ENCODE assay signal across 10 cellular contexts in genomic region chr10:15038416-15038815, GRCh38. TPM values are rescaled to one million over a fixed set of nuclear protein-coding genes. Genes with fewer than 3 reads are reported as not detected.
"Had no signal": no experiment of that assay in that cellular context is flagged by ENCODE, and none has a peak within 500 bp of the region (broad histone marks: within the 10 kb centered on the region; RNA-seq: fewer than 3 reads in every experiment).

No MANE protein-coding gene starts in this region.

- H3K4me3 ChIP-seq: GM23338 had no signal

- H3K27ac ChIP-seq: HL-60, KMS-11 had no signal

- H3K4me2 ChIP-seq: GM23338, KMS-11 had no signal

- FAIRE-seq: H1, H54 had no signal

- H3K9ac ChIP-seq: KMS-11 had no signal

- DNase-seq: H9, HCEC 1CT, IMR-90, KBM-7 had no signal

RNA-seq across cellular contexts. Expression of gene OLAH, which starts 5.3 kb away (rescaled TPM):
- total RNA-seq: GM23338, H1, HT1080, IMR-90 had no signal
- polyA plus RNA-seq: GM23338, H1, IMR-90 had no signal
